26 cellular contexts compared by ENCODE assay signal in the genomic region with DNA sequence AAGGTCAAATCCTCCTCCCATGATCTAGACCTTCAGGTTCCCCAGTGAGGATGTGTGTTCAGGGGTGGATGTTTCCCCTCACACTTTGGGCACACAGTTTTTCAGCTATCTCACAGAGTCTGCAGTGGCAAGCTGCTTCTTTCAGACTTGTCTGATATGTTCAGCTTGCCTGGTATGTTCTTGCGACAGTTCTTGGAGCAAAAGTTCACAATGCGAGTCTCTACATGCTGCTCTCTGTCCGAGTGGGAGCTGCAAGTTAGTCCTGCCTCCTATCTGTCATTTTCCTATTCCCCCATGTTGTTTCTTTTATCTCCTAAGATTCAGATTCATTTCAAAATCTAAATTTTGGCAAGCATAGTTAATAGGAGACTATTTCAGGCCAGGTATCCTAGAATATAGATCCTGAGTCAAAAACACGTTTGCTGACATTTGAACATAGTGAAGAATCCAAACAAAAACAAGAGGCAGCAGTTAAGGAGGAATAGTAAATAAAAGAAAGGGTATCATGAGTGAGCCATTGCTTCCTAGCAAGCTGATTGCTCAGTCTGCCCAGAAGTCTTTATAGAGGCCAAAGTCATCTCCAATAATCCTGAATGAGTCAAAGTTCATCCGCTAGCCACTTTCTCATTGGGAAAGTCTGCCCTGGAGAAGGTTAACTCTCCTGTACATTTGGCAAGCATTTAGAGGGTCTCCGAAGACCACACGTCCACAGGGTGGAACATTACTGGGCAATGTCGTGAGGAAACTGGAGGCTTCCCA.
A peak's percentile ranks its signal among the peaks of the same experiment; 100 is the strongest.
DNase-seq lines count a peak whose midpoint lies in the region; ATAC-seq, FAIRE-seq and TF ChIP-seq lines count a peak whose summit lies in the region.
"Had no signal": no experiment of that assay in that cellular context is flagged by ENCODE, and none has a peak within 500 bp of the region (broad histone marks: within the 10 kb centered on the region; RNA-seq: fewer than 3 reads in every experiment).

No MANE protein-coding gene starts in this region.

- H3K79me2 ChIP-seq in keratinocyte (ENCODE audit: control insufficient read depth, insufficient read depth, low read length) = no peaks in the 10 kb centered on the region

- dilution Hi-C loops in keratinocyte (cut with MboI; ENCODE audit: extremely low pct_ligation_motif_present, low sequenced_read_pairs) = no loop called here

- TF ChIP-seq CTCF in epithelial cell of esophagus (IDR thresholded peaks at IDR 0.05; ENCODE audit: insufficient read depth, low read depth, low read length, missing control alignments) (no peak), keratinocyte (optimal IDR thresholded peaks at IDR 0.05 in 1 of 3, IDR thresholded peaks at IDR 0.05 in 1 of 3, conservative IDR thresholded peaks at IDR 0.05 in 1 of 3; ENCODE audit: extremely low read depth in 1 of 3, insufficient read depth in 2 of 3, low read length in 3 of 3) (no peak), glutamatergic neuron (IDR thresholded peaks at IDR 0.05; ENCODE audit: partially characterized antibody, unreplicated experiment) (no peak), esophagus muscularis mucosa (IDR thresholded peaks at IDR 0.05) (no peak)

- H2AFZ ChIP-seq in keratinocyte (ENCODE audit: control insufficient read depth, low read length) = peak overlapping the region; percentile 49

- H4K20me1 ChIP-seq in BLaER1 (no peaks in the 10 kb centered on the region), keratinocyte (ENCODE audit: control insufficient read depth, extremely low read depth, insufficient read depth, low read length) (no peaks in the 10 kb centered on the region)

- H3K4me3 ChIP-seq in BLaER1 (no peak overlapping the region), epithelial cell of esophagus (ENCODE audit: low read length) (no peak overlapping the region), keratinocyte (ENCODE audit: control insufficient read depth in 2 of 3, extremely low read depth in 1 of 3, insufficient read depth in 2 of 3, low read depth in 1 of 3, low read length in 3 of 3) (peak overlapping the region in 2 of 3 experiments; percentile 26 to 55), small intestine (ENCODE audit: low read depth in 1 of 2, low read length in 2 of 2) (no peak overlapping the region), esophagus muscularis mucosa (no peak overlapping the region)

- intact Hi-C loops in esophagus muscularis mucosa (cut with DNase I) = no loop called here

- H3K4me1 ChIP-seq in BLaER1 (peaks cover 34% of the 10 kb centered on the region), keratinocyte (ENCODE audit: control insufficient read depth, extremely low read depth, insufficient read depth, low read length) (peaks cover 34% of the 10 kb centered on the region), small intestine (ENCODE audit: control insufficient read depth in 2 of 2, insufficient read depth in 1 of 2, low read depth in 1 of 2, low read length in 1 of 2) (peaks cover 0 to 3% of the 10 kb centered on the region in 2 donors), esophagus muscularis mucosa (no peaks in the 10 kb centered on the region)

- H3K9me3 ChIP-seq in BLaER1 (no peaks in the 10 kb centered on the region), keratinocyte (ENCODE audit: control insufficient read depth, low read depth, low read length) (no peaks in the 10 kb centered on the region), small intestine (ENCODE audit: control insufficient read depth, low read depth) (no peaks in the 10 kb centered on the region), esophagus muscularis mucosa (no peaks in the 10 kb centered on the region)

- no peak overlapping the region for H3K4me3 Mint-ChIP-seq in glutamatergic neuron (ENCODE audit: unreplicated experiment)
- H3K4me3 Mint-ChIP-seq: CD8-positive, alpha-beta T cell had no signal

- ATAC-seq in HG02870 (IDR thresholded peaks at IDR 0.05; ENCODE audit: unreplicated experiment) = no peak
- ATAC-seq: CD8-positive, alpha-beta T cell; Panc1; Right ventricle myocardium inferior had no signal

- no peaks in the 10 kb centered on the region for H3K36me3 Mint-ChIP-seq in glutamatergic neuron (ENCODE audit: unreplicated experiment)
- H3K36me3 Mint-ChIP-seq: CD8-positive, alpha-beta T cell had no signal

- H3K36me3 ChIP-seq in BLaER1 = no peaks in the 10 kb centered on the region
- no peaks in the 10 kb centered on the region for H3K36me3 ChIP-seq in keratinocyte (ENCODE audit: control insufficient read depth in 2 of 2, extremely low read depth in 1 of 2, insufficient read depth in 2 of 2, low read length in 2 of 2)
- no peaks in the 10 kb centered on the region for H3K36me3 ChIP-seq in small intestine (ENCODE audit: control insufficient read depth in 2 of 2, insufficient read depth in 2 of 2, low read length in 2 of 2)
- no peaks in the 10 kb centered on the region for H3K36me3 ChIP-seq in esophagus muscularis mucosa

- DNase-seq in epithelial cell of esophagus (ENCODE audit: low read depth) (peak; percentile 68), keratinocyte (ENCODE audit: low read depth, low spot score) (no peak), small intestine (peak; percentile 77), NCI-H524 (lab: John Stamatoyannopoulos, UW) (no peak), glutamatergic neuron (no peak), esophagus muscularis mucosa (ENCODE audit: extremely low spot score) (no peak)
- DNase-seq: ACHN; C1 segment of cervical spinal cord; CD8-positive, alpha-beta T cell; DND-41; GOT3; HCEC 1CT; KBM-7; NCI-H1092; NCI-H1436; NCI-H1930; NCI-H2227 treated with DMSO at 0.1 percent for 48 hours; NCI-H510A; NCI-H82 had no signal

- H3K9me3 Mint-ChIP-seq in glutamatergic neuron (ENCODE audit: unreplicated experiment) = peaks cover 3% of the 10 kb centered on the region
- H3K9me3 Mint-ChIP-seq: CD8-positive, alpha-beta T cell had no signal

- no peak for TF ChIP-seq POLR2A in esophagus muscularis mucosa (IDR thresholded peaks at IDR 0.05; ENCODE audit: low read depth)

- H3K9ac ChIP-seq in BLaER1 (no peak overlapping the region), keratinocyte (ENCODE audit: control insufficient read depth, extremely low read depth, insufficient read depth, low read length) (no peak overlapping the region)

- peaks cover 2% of the 10 kb centered on the region for H3K27me3 Mint-ChIP-seq in glutamatergic neuron (ENCODE audit: unreplicated experiment)

- peak; percentile 96 for FAIRE-seq in keratinocyte (lab: Jason Lieb, UNC)
- FAIRE-seq in small intestine (lab: Jason Lieb, UNC) = no peak
- FAIRE-seq: GM12891 had no signal

- TF ChIP-seq EP300 in esophagus muscularis mucosa (IDR thresholded peaks at IDR 0.05) = no peak

- H3K9me1 ChIP-seq in keratinocyte (ENCODE audit: control insufficient read depth, extremely low read depth, insufficient read depth, low read length) = no peaks in the 10 kb centered on the region

- WGBS in small intestine, 3 donors = 23 to 68% (median 43%) methylated on average over 8 of the region's 8 CpGs
- 81% methylated on average over 8 of the region's 8 CpGs for WGBS in esophagus muscularis mucosa

- H3K27ac Mint-ChIP-seq in glutamatergic neuron (ENCODE audit: unreplicated experiment) = no peak overlapping the region
- H3K27ac Mint-ChIP-seq: CD8-positive, alpha-beta T cell had no signal

- H3K27me3 ChIP-seq in BLaER1 (no peaks in the 10 kb centered on the region), keratinocyte (ENCODE audit: control insufficient read depth, extremely low read depth, insufficient read depth, low read length) (no peaks in the 10 kb centered on the region), small intestine (ENCODE audit: control insufficient read depth in 2 of 2, insufficient read depth in 2 of 2, low read length in 2 of 2) (no peaks in the 10 kb centered on the region), esophagus muscularis mucosa (peaks cover 0 to 43% (median 0%) of the 10 kb centered on the region in 4 donors)

- H3K4me2 ChIP-seq in BLaER1 (peak overlapping the region; percentile 48; the same call in 1 of the 2 replicates), keratinocyte (ENCODE audit: control insufficient read depth, extremely low read depth, insufficient read depth, low read depth, low read length) (peak overlapping the region; percentile 77)

- H3K27ac ChIP-seq in BLaER1 (no peak overlapping the region), keratinocyte (ENCODE audit: control insufficient read depth, insufficient read depth, low read length) (peak overlapping the region; percentile 40), small intestine (ENCODE audit: low read depth in 1 of 2, low read length in 1 of 2) (no peak overlapping the region), esophagus muscularis mucosa (replicated peaks in 1 of 4) (no peak overlapping the region)
- H3K27ac ChIP-seq: 22Rv1, HL-60 had no signal

- no peaks in the 10 kb centered on the region for H3K4me1 Mint-ChIP-seq in glutamatergic neuron (ENCODE audit: low read depth, unreplicated experiment)

Comparison
In these comparisons a context has a peak if more than half of its experiments do, and no peak if none do; other contexts are left out.
1. H3K4me3 ChIP-seq: peak in keratinocyte (2 of 3); none in BLaER1 (single experiment), epithelial cell of esophagus (single experiment), small intestine (0 of 2) and esophagus muscularis mucosa (0 of 4).
2. DNase-seq: peak in epithelial cell of esophagus (single experiment) and small intestine (single experiment); none in keratinocyte (single experiment), NCI-H524 (0 of 2), glutamatergic neuron (single experiment) and esophagus muscularis mucosa (single experiment).